Comparison of ENCODE assay signal across 1 cellular context in genomic region chr21:29024474-29025327, GRCh38.
TF ChIP-seq lines count a peak whose summit lies in the region.

TSS of gene USP16 (plus strand) at chr21:29024668. CDS start at chr21:29027914, 3,246 bp downstream.

TF ChIP-seq in HepG2, 621 proteins besides CTCF, POLR2A, EP300 and RAD21 (continued from another document and continues in another):
- TF ChIP-seq ZBTB40 (IDR thresholded peaks at IDR 0.05) (peak; percentile 26; the same call in 1 of the 2 replicates), ZBTB40 (CRISPR knock-in tag; IDR thresholded peaks at IDR 0.05) (peak; percentile 28; the same call in 1 of the 2 replicates), AKNA (CRISPR knock-in tag; IDR thresholded peaks at IDR 0.05; ENCODE audit: borderline replicate concordance) (peak; percentile 90; the same call in 1 of the 2 replicates), MTA3 (CRISPR knock-in tag; IDR thresholded peaks at IDR 0.05) (no peak), MZF1 (CRISPR knock-in tag; IDR thresholded peaks at IDR 0.05; ENCODE audit: borderline replicate concordance) (no peak), HOXA5 (CRISPR knock-in tag; IDR thresholded peaks at IDR 0.05) (no peak; the same call in 1 of the 2 replicates), ATRX (CRISPR knock-in tag; IDR thresholded peaks at IDR 0.05; ENCODE audit: borderline replicate concordance) (no peak), RFXAP (CRISPR knock-in tag; IDR thresholded peaks at IDR 0.05; ENCODE audit: borderline replicate concordance) (peak; percentile 82), PAF1 (CRISPR knock-in tag; IDR thresholded peaks at IDR 0.05) (no peak), ZBTB49 (CRISPR knock-in tag; IDR thresholded peaks at IDR 0.05; ENCODE audit: borderline replicate concordance) (0 out of 2 replicates have a peak, but pooled peaks have one; percentile 11), ZKSCAN8 (CRISPR knock-in tag; IDR thresholded peaks at IDR 0.05; ENCODE audit: borderline replicate concordance) (no peak), NR2F6 (IDR thresholded peaks at IDR 0.05) (peak; percentile 24), NR2F6 (CRISPR knock-in tag; IDR thresholded peaks at IDR 0.05) (peak; percentile 42), EZH2 (conservative IDR thresholded peaks at IDR 0.05; ENCODE audit: low read depth, low read length) (no peak), RXRA (CRISPR knock-in tag; IDR thresholded peaks at IDR 0.05) (peak; percentile 63; the same call in 1 of the 2 replicates), MIXL1 (CRISPR knock-in tag; IDR thresholded peaks at IDR 0.05) (peak; percentile 56; the same call in 1 of the 2 replicates), EHMT2 (IDR thresholded peaks at IDR 0.05; ENCODE audit: borderline replicate concordance, low read depth, low read length) (no peak), HNRNPH1 (optimal IDR thresholded peaks at IDR 0.05; ENCODE audit: low read depth, low read length) (peak; percentile 56), GTF3A (CRISPR knock-in tag; conservative IDR thresholded peaks at IDR 0.05) (no peak), RFXANK (CRISPR knock-in tag; IDR thresholded peaks at IDR 0.05) (no peak), HNF1A (IDR thresholded peaks at IDR 0.05; ENCODE audit: low read depth) (no peak; the same call in 1 of the 2 replicates), HNF1A (CRISPR knock-in tag; IDR thresholded peaks at IDR 0.05; ENCODE audit: borderline replicate concordance) (no peak; the same call in 1 of the 2 replicates), TCF7 (IDR thresholded peaks at IDR 0.05; ENCODE audit: low read depth) (no peak), ZBED4 (CRISPR knock-in tag; IDR thresholded peaks at IDR 0.05; ENCODE audit: borderline replicate concordance) (no peak), XBP1 (CRISPR knock-in tag; IDR thresholded peaks at IDR 0.05) (peak; percentile 80; the same call in 1 of the 2 replicates), TBP (CRISPR knock-in tag; IDR thresholded peaks at IDR 0.05) (no peak), ZNF678 (CRISPR knock-in tag; IDR thresholded peaks at IDR 0.05) (no peak), ZNF644 (CRISPR knock-in tag; IDR thresholded peaks at IDR 0.05; ENCODE audit: low read depth) (no peak), SKI (IDR thresholded peaks at IDR 0.05; ENCODE audit: partially characterized antibody) (no peak), ZNF367 (CRISPR knock-in tag; IDR thresholded peaks at IDR 0.05; ENCODE audit: borderline replicate concordance) (0 out of 2 replicates have a peak, but pooled peaks have one; percentile 70), CHD4 (IDR thresholded peaks at IDR 0.05; ENCODE audit: borderline replicate concordance, low read length) (no peak), ZMYM3 (CRISPR knock-in tag; IDR thresholded peaks at IDR 0.05) (no peak), ZNF510 (CRISPR knock-in tag; IDR thresholded peaks at IDR 0.05; ENCODE audit: low read depth) (no peak)
